ENCODE assay signal across 13 cellular contexts in genomic region chr4:97984545-97985131, GRCh38.
A peak's percentile ranks its signal among the peaks of the same experiment; 100 is the strongest.
DNase-seq lines count a peak whose midpoint lies in the region; ATAC-seq and TF ChIP-seq lines count a peak whose summit lies in the region.
"Had no signal": no experiment of that assay in that cellular context is flagged by ENCODE, and none has a peak within 500 bp of the region (broad histone marks: within the 10 kb centered on the region; RNA-seq: fewer than 3 reads in every experiment).

No MANE protein-coding gene starts in this region.

- no CpG with 5 or more reads among the region's 5 CpGs for WGBS in mesendoderm (ENCODE audit: extremely low coverage, insufficient coverage, low lambda C conversion rate)

- H2BK120ac ChIP-seq in mesendoderm (ENCODE audit: low read depth, low read length), result no peak overlapping the region

- H3K4me1 ChIP-seq in DND-41 (ENCODE audit: insufficient read depth, low read length) (0 out of 2 replicates have a peak, but pooled peaks cover 4% of the 10 kb centered on the region), KMS-11 (ENCODE audit: low read depth, poor library complexity, severe bottlenecking) (no peaks in the 10 kb centered on the region), mesendoderm (ENCODE audit: control insufficient read depth, low read depth, low read length) (no peaks in the 10 kb centered on the region)
- H3K4me1 ChIP-seq: parathyroid adenoma, upper lobe of left lung had no signal

- H3K9me3 ChIP-seq in DND-41 (ENCODE audit: insufficient read depth, low read length, severe bottlenecking), result no peaks in the 10 kb centered on the region
- H3K9me3 ChIP-seq: upper lobe of left lung had no signal

- H3K9ac ChIP-seq in DND-41 (ENCODE audit: low read depth, low read length) (no peak overlapping the region), KMS-11 (no peak overlapping the region), mesendoderm (ENCODE audit: low read length) (no peak overlapping the region)
- H3K9ac ChIP-seq: parathyroid adenoma had no signal

- ATAC-seq in DND-41 (ENCODE audit: insufficient read depth, low read depth), result no peak

- no peak overlapping the region for H3K27ac Mint-ChIP-seq in brain
- no peak overlapping the region for H3K27ac Mint-ChIP-seq in activated CD4-positive, alpha-beta memory T cell treated with anti-CD3 and anti-CD28 coated beads, Interleukin-2, amount 10 ng/mL, durations not matched to agents 7 days and 5 days
- H3K27ac Mint-ChIP-seq: activated naive CD8-positive, alpha-beta T cell had no signal

- CTCF ChIA-PET in activated CD4-positive, alpha-beta memory T cell treated with anti-CD3 and anti-CD28 coated beads, Interleukin-2, amount 10 ng/mL, durations not matched to agents 7 days and 5 days (lab: Charles Lee), result no interaction called here

- no peak overlapping the region for H3K56ac ChIP-seq in mesendoderm (ENCODE audit: low read length)

- H3K23ac ChIP-seq in mesendoderm (ENCODE audit: low read length), result no peak overlapping the region

- H3K79me1 ChIP-seq in mesendoderm (ENCODE audit: low read length), result no peaks in the 10 kb centered on the region

- no peak overlapping the region for H3K27ac ChIP-seq in DND-41 (ENCODE audit: low read length)
- H3K27ac ChIP-seq in KMS-11, result no peak overlapping the region
- no peak overlapping the region for H3K27ac ChIP-seq in mesendoderm (ENCODE audit: low read depth, low read length)
- H3K27ac ChIP-seq: parathyroid adenoma, upper lobe of left lung had no signal

- H3K18ac ChIP-seq in mesendoderm (ENCODE audit: low read length), result no peak overlapping the region

- H2AFZ ChIP-seq in DND-41 (ENCODE audit: low read depth, low read length) (no peak overlapping the region), KMS-11 (ENCODE audit: low read depth) (no peak overlapping the region)
- H2AFZ ChIP-seq: parathyroid adenoma had no signal

- no peak overlapping the region for H3K4ac ChIP-seq in mesendoderm (ENCODE audit: low read depth, low read length)

- no peak overlapping the region for H3K4me3 ChIP-seq in DND-41 (ENCODE audit: low read depth in 1 of 2, low read length in 2 of 2)
- no peak overlapping the region for H3K4me3 ChIP-seq in KMS-11 (IDR thresholded peaks at IDR 0.05; ENCODE audit: insufficient read depth, low read depth, low read length)
- no peak overlapping the region for H3K4me3 ChIP-seq in mesendoderm (ENCODE audit: low read length)
- H3K4me3 ChIP-seq: upper lobe of left lung had no signal

- H4K20me1 ChIP-seq in DND-41 (ENCODE audit: insufficient read depth, low read length) (no peaks in the 10 kb centered on the region), KMS-11 (ENCODE audit: insufficient read depth) (no peaks in the 10 kb centered on the region)

- peaks cover 0 to 3% (median 0%) of the 10 kb centered on the region in 5 experiments for H3K9me3 Mint-ChIP-seq in brain
- H3K9me3 Mint-ChIP-seq in activated CD4-positive, alpha-beta memory T cell treated with anti-CD3 and anti-CD28 coated beads, Interleukin-2, amount 10 ng/mL, durations not matched to agents 7 days and 5 days, result no peaks in the 10 kb centered on the region

- no peak overlapping the region for H4K5ac ChIP-seq in mesendoderm (ENCODE audit: low read length)

- DNase-seq in DND-41 (no peak), mesendoderm (peak; percentile 35), mucosa of gallbladder (ENCODE audit: low spot score) (no peak), OCI-M2 (lab: John Stamatoyannopoulos, UW; ENCODE audit: unreplicated experiment) (no peak)
- DNase-seq in stimulated activated CD4-positive, alpha-beta T cell treated with anti-CD3 and anti-CD28 coated beads, Interleukin-4, amount 100 ng/mL, for 4 hours, result no peak
- no peak for DNase-seq in activated CD4-positive, alpha-beta memory T cell treated with anti-CD3 and anti-CD28 coated beads, Interleukin-2, amount 10 ng/mL, durations not matched to agents 7 days and 5 days
- DNase-seq: DMS79, NCI-H187 treated with DMSO at 0.1 percent for 48 hours, upper lobe of left lung had no signal

- no peaks in the 10 kb centered on the region for H3K4me1 Mint-ChIP-seq in brain
- no peaks in the 10 kb centered on the region for H3K4me1 Mint-ChIP-seq in activated CD4-positive, alpha-beta memory T cell treated with anti-CD3 and anti-CD28 coated beads, Interleukin-2, amount 10 ng/mL, durations not matched to agents 7 days and 5 days

- H3K4me2 ChIP-seq in DND-41 (ENCODE audit: insufficient read depth, low read length), result no peak overlapping the region
- H3K4me2 ChIP-seq in KMS-11, result no peak overlapping the region
- H3K4me2 ChIP-seq in mesendoderm (ENCODE audit: low read length), result no peak overlapping the region

- H4K8ac ChIP-seq in mesendoderm (ENCODE audit: low read depth, low read length), result no peak overlapping the region

- no peaks in the 10 kb centered on the region for H3K36me3 Mint-ChIP-seq in brain
- H3K36me3 Mint-ChIP-seq in activated CD4-positive, alpha-beta memory T cell treated with anti-CD3 and anti-CD28 coated beads, Interleukin-2, amount 10 ng/mL, durations not matched to agents 7 days and 5 days (ENCODE audit: low read depth), result no peaks in the 10 kb centered on the region
- H3K36me3 Mint-ChIP-seq: activated naive CD8-positive, alpha-beta T cell had no signal

- POLR2A ChIA-PET in activated CD4-positive, alpha-beta memory T cell treated with anti-CD3 and anti-CD28 coated beads, Interleukin-2, amount 10 ng/mL, durations not matched to agents 7 days and 5 days (lab: Charles Lee), result no interaction called here

- no peaks in the 10 kb centered on the region for H3K79me2 ChIP-seq in DND-41 (ENCODE audit: insufficient read depth, low read length)
- H3K79me2 ChIP-seq in KMS-11 (ENCODE audit: insufficient read depth, low read depth), result no peaks in the 10 kb centered on the region
- no peaks in the 10 kb centered on the region for H3K79me2 ChIP-seq in mesendoderm (ENCODE audit: control insufficient read depth, insufficient read depth, low read length)
- H3K79me2 ChIP-seq: parathyroid adenoma had no signal

- H3K36me3 ChIP-seq in DND-41 (ENCODE audit: insufficient read depth, low read length) (no peaks in the 10 kb centered on the region), KMS-11 (ENCODE audit: insufficient read depth) (no peaks in the 10 kb centered on the region), mesendoderm (ENCODE audit: control insufficient read depth, insufficient read depth, low read length) (no peaks in the 10 kb centered on the region)
- H3K36me3 ChIP-seq: upper lobe of left lung had no signal

- H2AK5ac ChIP-seq in mesendoderm (ENCODE audit: low read length), result no peak overlapping the region

- H2BK5ac ChIP-seq in mesendoderm (ENCODE audit: low read length), result no peak overlapping the region

- no peaks in the 10 kb centered on the region for H3K27me3 Mint-ChIP-seq in brain
- no peaks in the 10 kb centered on the region for H3K27me3 Mint-ChIP-seq in activated CD4-positive, alpha-beta memory T cell treated with anti-CD3 and anti-CD28 coated beads, Interleukin-2, amount 10 ng/mL, durations not matched to agents 7 days and 5 days
- H3K27me3 Mint-ChIP-seq: activated naive CD8-positive, alpha-beta T cell had no signal

- H3K27me3 ChIP-seq in DND-41 (ENCODE audit: insufficient read depth, low read length, poor library complexity) (no peaks in the 10 kb centered on the region), KMS-11 (ENCODE audit: insufficient read depth, low read depth) (no peaks in the 10 kb centered on the region), mesendoderm (ENCODE audit: insufficient read depth, low read length, poor library complexity) (no peaks in the 10 kb centered on the region)
- H3K27me3 ChIP-seq: upper lobe of left lung had no signal

- H2BK15ac ChIP-seq in mesendoderm (replicated peaks; ENCODE audit: low read depth), result no peak overlapping the region

- TF ChIP-seq CTCF in DND-41 (IDR thresholded peaks at IDR 0.05; ENCODE audit: borderline replicate concordance, extremely low read depth, low read length, poor library complexity, severe bottlenecking) (peak; percentile 44), KMS-11 (conservative IDR thresholded peaks at IDR 0.05; ENCODE audit: low read depth, low read length) (peak; percentile 44; the same call in 1 of the 2 replicates), brain (conservative IDR thresholded peaks at IDR 0.05) (peak; percentile 16 to 42)

- no peak overlapping the region for H3K4me3 Mint-ChIP-seq in brain
- no peak overlapping the region for H3K4me3 Mint-ChIP-seq in activated CD4-positive, alpha-beta memory T cell treated with anti-CD3 and anti-CD28 coated beads, Interleukin-2, amount 10 ng/mL, durations not matched to agents 7 days and 5 days
- H3K4me3 Mint-ChIP-seq: activated naive CD8-positive, alpha-beta T cell had no signal
